ENCODE assay signal across 24 cellular contexts in genomic region chr20:63881451-63882226, GRCh38. TPM values are rescaled to one million over a fixed set of nuclear protein-coding genes. Genes with fewer than 3 reads are reported as not detected.
DNase-seq lines count a peak whose midpoint lies in the region; ATAC-seq, FAIRE-seq and TF ChIP-seq lines count a peak whose summit lies in the region.
"Had no signal": no experiment of that assay in that cellular context is flagged by ENCODE, and none has a peak within 500 bp of the region (broad histone marks: within the 10 kb centered on the region; RNA-seq: fewer than 3 reads in every experiment).

No MANE protein-coding gene starts in this region.

- ATAC-seq in A549 (peak; percentile 20 to 33; a peak in 2 of 6 replicates), GM23338 (peak; percentile 72), T-helper 17 cell (no peak), HG02870 (IDR thresholded peaks at IDR 0.05; ENCODE audit: unreplicated experiment) (no peak)
- ATAC-seq: CD8-positive, alpha-beta T cell had no signal

- H3K9me3 Mint-ChIP-seq in GM23338: no peaks in the 10 kb centered on the region
- H3K9me3 Mint-ChIP-seq: CD8-positive, alpha-beta T cell had no signal

- H3K27ac Mint-ChIP-seq in GM23338 (no peak overlapping the region), T-helper 17 cell (peak overlapping the region; percentile 69)
- H3K27ac Mint-ChIP-seq: CD8-positive, alpha-beta T cell had no signal

- CTCF ChIA-PET in A549 (lab: Yijun Ruan, JAX): interaction anchor here (0.7 to 2.1 kb wide), 7 partner anchors 10 to 296 kb away, joined by 3 to 9 read pairs (median 4); partner anchors contain the start of gene TPD52L2

- no peak for TF ChIP-seq POLR2A in A549 (IDR thresholded peaks at IDR 0.05; ENCODE audit: low read length)
- no peak for TF ChIP-seq POLR2A in Peyer's patch (IDR thresholded peaks at IDR 0.05)

- H3K4me3 ChIP-seq in A549: no peak overlapping the region
- H3K4me3 ChIP-seq in GM23338: no peak overlapping the region
- no peak overlapping the region for H3K4me3 ChIP-seq in Peyer's patch
- H3K4me3 ChIP-seq: BLaER1, SJSA1 had no signal

- no peaks in the 10 kb centered on the region for H3K4me1 Mint-ChIP-seq in GM23338
- peaks cover 2% of the 10 kb centered on the region for H3K4me1 Mint-ChIP-seq in T-helper 17 cell

- no peak overlapping the region for H2AFZ ChIP-seq in GM23338

- POLR2A ChIA-PET in A549 (lab: Yijun Ruan, JAX): interaction anchor here (0.6 to 1.9 kb wide), 3 partner anchors 17 to 308 kb away, joined by 4 to 9 read pairs (median 7); partner anchors contain the start of genes HELZ2 and TPD52L2

- no peaks in the 10 kb centered on the region for H3K9me2 ChIP-seq in GM23338 (ENCODE audit: insufficient read depth)

- no peak for TF ChIP-seq EP300 in A549 (IDR thresholded peaks at IDR 0.05)

- no peak for TF ChIP-seq RAD21 in A549 (conservative IDR thresholded peaks at IDR 0.05 in 1 of 2, IDR thresholded peaks at IDR 0.05 in 1 of 2)

- peaks cover 10% of the 10 kb centered on the region for H4K20me1 ChIP-seq in GM23338 (replicated peaks; ENCODE audit: insufficient read depth)

- 91% methylated on average over 19 of the region's 19 CpGs for WGBS in A549 (ENCODE audit: missing lambda C conversion rate)

- H3K4me1 ChIP-seq in A549 (no peaks in the 10 kb centered on the region), GM23338 (ENCODE audit: insufficient read depth) (no peaks in the 10 kb centered on the region), Peyer's patch (peaks cover 0 to 22% (median 0%) of the 10 kb centered on the region in 4 donors)
- H3K4me1 ChIP-seq: SJSA1 had no signal

- peaks cover 3% of the 10 kb centered on the region; the same call in 1 of the 2 replicates for H3F3A ChIP-seq in GM23338 (replicated peaks; ENCODE audit: low read depth)

- H3K4me2 ChIP-seq in A549: no peak overlapping the region
- no peak overlapping the region for H3K4me2 ChIP-seq in GM23338
- H3K4me2 ChIP-seq: BLaER1 had no signal

- no peak for FAIRE-seq in A549 (lab: Jason Lieb, UNC)

- H3K27ac ChIP-seq in A549 (no peak overlapping the region), GM23338 (ENCODE audit: low read depth) (no peak overlapping the region; the same call in 1 of the 2 replicates), Peyer's patch (no peak overlapping the region)
- H3K27ac ChIP-seq: BLaER1, SJSA1 had no signal

- H3K27me3 Mint-ChIP-seq in GM23338 (ENCODE audit: insufficient read depth, low read depth, poor library complexity) (peaks cover 14% of the 10 kb centered on the region), T-helper 17 cell (no peaks in the 10 kb centered on the region)

- H3K4me3 Mint-ChIP-seq in GM23338 (no peak overlapping the region), T-helper 17 cell (no peak overlapping the region)
- H3K4me3 Mint-ChIP-seq: CD8-positive, alpha-beta T cell had no signal

- H3K36me3 ChIP-seq in GM23338 (ENCODE audit: insufficient read depth) (0 out of 2 replicates have a peak, but pooled peaks cover 11% of the 10 kb centered on the region), Peyer's patch (peaks cover 0 to 84% (median 0%) of the 10 kb centered on the region in 3 donors)

- no peaks in the 10 kb centered on the region for H3K27me3 ChIP-seq in GM23338 (ENCODE audit: insufficient read depth)
- no peaks in the 10 kb centered on the region for H3K27me3 ChIP-seq in Peyer's patch
- H3K27me3 ChIP-seq: BLaER1, SJSA1 had no signal

- no peak for TF ChIP-seq CTCF in A549 (IDR thresholded peaks at IDR 0.05)
- TF ChIP-seq CTCF in GM23338 (conservative IDR thresholded peaks at IDR 0.05; ENCODE audit: low read depth in 2 of 2): no peak
- no peak for TF ChIP-seq CTCF in Peyer's patch (IDR thresholded peaks at IDR 0.05)

- H3K36me3 Mint-ChIP-seq in GM23338 (ENCODE audit: low read depth): peaks cover 42% of the 10 kb centered on the region
- H3K36me3 Mint-ChIP-seq in T-helper 17 cell (ENCODE audit: low read depth): peaks cover 2% of the 10 kb centered on the region

- H3K9me3 ChIP-seq in A549 (no peaks in the 10 kb centered on the region), T-helper 17 cell (ENCODE audit: control insufficient read depth, low read length, poor library complexity, severe bottlenecking) (no peaks in the 10 kb centered on the region), Peyer's patch (no peaks in the 10 kb centered on the region)
- H3K9me3 ChIP-seq: SJSA1 had no signal

- peaks cover 12% of the 10 kb centered on the region; the same call in 1 of the 2 replicates for H3K79me2 ChIP-seq in GM23338 (replicated peaks; ENCODE audit: insufficient read depth)

- no peak for DNase-seq in A549 (ENCODE audit: low read depth in 1 of 2, low spot score in 1 of 2)
- peak; percentile 40 for DNase-seq in GM23338 (ENCODE audit: low spot score)
- no peak for DNase-seq in T-helper 17 cell
- peak; percentile 49 for DNase-seq in iPS-NIHi11 (ENCODE audit: low spot score)
- no peak for DNase-seq in NCI-H1694 (lab: John Stamatoyannopoulos, UW)
- DNase-seq in activated CD8-positive, alpha-beta memory T cell treated with anti-CD3 and anti-CD28 coated beads, Interleukin-2, amount 50 U/mL, for 4 hours: no peak
- no peak for DNase-seq in Peyer's patch
- DNase-seq: Calu3; CD8-positive, alpha-beta T cell; DMS53; EL; HCEC 1CT; KBM-7; NCI-H1105; NCI-H1694 treated with DMSO at 0.1 percent for 48 hours; NCI-H2227 treated with DMSO at 0.1 percent for 48 hours; NCI-H510A treated with DMSO at 0.1 percent for 48 hours; NCI-H774; OCI-M1; SW 1271 had no signal

TF ChIP-seq in A549, 52 proteins besides CTCF, POLR2A, EP300 and RAD21:
- TF ChIP-seq SREBF2 (IDR thresholded peaks at IDR 0.05) (no peak), JUN (IDR thresholded peaks at IDR 0.05) (no peak), POLR2AphosphoS2 (conservative IDR thresholded peaks at IDR 0.05; ENCODE audit: low read length) (0 out of 2 replicates have a peak, but pooled peaks have one; percentile 41), HES2 (IDR thresholded peaks at IDR 0.05) (no peak), ZSCAN20 (CRISPR knock-in tag; IDR thresholded peaks at IDR 0.05) (no peak), MAFK (IDR thresholded peaks at IDR 0.05; ENCODE audit: partially characterized antibody) (no peak)
TF ChIP-seq in A549: peak in this region for 1.

RNA-seq across cellular contexts. Expression of gene DNAJC5, which starts 13.3 kb away (rescaled TPM):
- polyA plus RNA-seq in A549 (2011; rRNA removed) (20.3 and 20.4 TPM in 2 replicates), A549 (2017; fragmentation: RNase III; extraction: RNeasy Plus Mini Kit Qiagen cat#74134 plus additional on column Dnase treatment) (21.7 to 23.2 TPM (median 23.2 TPM) in 3 replicates), GM23338 (2016; fragmentation: Nextera tagmentation; extraction: Ambion mirVana) (6.9 and 7.1 TPM in 2 replicates)
- 15.9 and 19.9 TPM in 2 replicates for polyA plus RNA-seq in A549 (2012; cell fraction: cytosol; rRNA removed)
- polyA plus RNA-seq in A549 (2012; cell fraction: nucleus; rRNA removed): 31.2 and 34.8 TPM in 2 replicates
- polyA minus RNA-seq in A549 (2011; rRNA and poly(A)+ RNA removed): 27.1 and 32.7 TPM in 2 replicates
- total RNA-seq in GM23338 (2014; rRNA removed; shearing (Covaris generic)): 29.5 and 33.5 TPM in 2 replicates
- total RNA-seq in T-helper 17 cell (10 to 100 TPM; 35.7 to 39.0 TPM), Peyer's patch (100 to 1,000 TPM in 3 of 4 donors, 10 to 100 TPM in 1; 41.3 to 137 (median 113) TPM)

RNA-seq across cellular contexts. Expression of gene TPD52L2, which starts 16.6 kb away (rescaled TPM):
- polyA plus RNA-seq in A549 (2011; rRNA removed) (86.3 and 93.9 TPM in 2 replicates), A549 (2017; fragmentation: RNase III; extraction: RNeasy Plus Mini Kit Qiagen cat#74134 plus additional on column Dnase treatment) (94.1 to 102 TPM (median 99.0 TPM) in 3 replicates), GM23338 (2016; fragmentation: Nextera tagmentation; extraction: Ambion mirVana) (39.5 and 40.2 TPM in 2 replicates)
- polyA plus RNA-seq in A549 (2012; cell fraction: cytosol; rRNA removed): 110 and 126 TPM in 2 replicates
- polyA plus RNA-seq in A549 (2012; cell fraction: nucleus; rRNA removed): 116 and 134 TPM in 2 replicates
- 44.8 and 56.1 TPM in 2 replicates for polyA minus RNA-seq in A549 (2011; rRNA and poly(A)+ RNA removed)
- 103 and 104 TPM in 2 replicates for total RNA-seq in GM23338 (2014; rRNA removed; shearing (Covaris generic))
- total RNA-seq in T-helper 17 cell (10 to 100 TPM; 26.9 to 29.9 TPM), Peyer's patch (10 to 100 TPM; 59.4 to 78.7 (median 65.1) TPM)

RNA-seq across cellular contexts. Expression of gene ABHD16B, which starts 20.3 kb away (rescaled TPM):
- polyA plus RNA-seq in A549 (2011; rRNA removed): not detected in 2 replicates
- not detected in 2 replicates for polyA plus RNA-seq in A549 (2012; cell fraction: cytosol; rRNA removed)
- not detected in 2 replicates for polyA plus RNA-seq in A549 (2012; cell fraction: nucleus; rRNA removed)
- not detected in 3 replicates for polyA plus RNA-seq in A549 (2017; fragmentation: RNase III; extraction: RNeasy Plus Mini Kit Qiagen cat#74134 plus additional on column Dnase treatment)
- not detected in 2 replicates for polyA minus RNA-seq in A549 (2011; rRNA and poly(A)+ RNA removed)
- not detected in 2 replicates for total RNA-seq in GM23338 (2014; rRNA removed; shearing (Covaris generic))
- not detected in 2 replicates for polyA plus RNA-seq in GM23338 (2016; fragmentation: Nextera tagmentation; extraction: Ambion mirVana)
- total RNA-seq in T-helper 17 cell: not detected
- not detected for total RNA-seq in Peyer's patch
- total RNA-seq: A673; CD8-positive, alpha-beta T cell; SJSA1 had no signal

RNA-seq across cellular contexts. Expression of gene ZBTB46, which starts 50.6 kb away (rescaled TPM):
- polyA plus RNA-seq in A549 (2011; rRNA removed) (0.17 and 0.26 TPM in 2 replicates), A549 (2017; fragmentation: RNase III; extraction: RNeasy Plus Mini Kit Qiagen cat#74134 plus additional on column Dnase treatment) (0.32 to 0.43 TPM (median 0.42 TPM) in 3 replicates), GM23338 (2016; fragmentation: Nextera tagmentation; extraction: Ambion mirVana) (3.2 TPM in 2 replicates)
- polyA plus RNA-seq in A549 (2012; cell fraction: cytosol; rRNA removed): 0.32 and 0.76 TPM in 2 replicates
- polyA plus RNA-seq in A549 (2012; cell fraction: nucleus; rRNA removed): 1.2 and 1.3 TPM in 2 replicates
- 2.6 and 2.8 TPM in 2 replicates for polyA minus RNA-seq in A549 (2011; rRNA and poly(A)+ RNA removed)
- total RNA-seq in GM23338 (2014; rRNA removed; shearing (Covaris generic)): 23.0 and 26.9 TPM in 2 replicates
- total RNA-seq in T-helper 17 cell (under 1 TPM; 0.21 to 0.72 TPM), Peyer's patch (10 to 100 TPM in 1 of 4 donors, 1 to 10 TPM in 3; 1.9 to 33.0 (median 4.4) TPM)
- total RNA-seq: CD8-positive, alpha-beta T cell had no signal

Comparison
In these comparisons a context has a peak if more than half of its experiments do, and no peak if none do; other contexts are left out.
1. ATAC-seq: peak in A549 (2 of 2) and GM23338 (single experiment); none in T-helper 17 cell (single experiment) and HG02870 (single experiment).
2. DNase-seq: peak in GM23338 (single experiment) and iPS-NIHi11 (single experiment); none in A549 (0 of 2), T-helper 17 cell (0 of 3), NCI-H1694 (single experiment), activated CD8-positive, alpha-beta memory T cell treated with anti-CD3 and anti-CD28 coated beads, Interleukin-2, amount 50 U/mL, for 4 hours (single experiment) and Peyer's patch (0 of 3).